In genomic region chr19:12792048-12792852, GRCh38 we compare ENCODE assay signal across 8 cellular contexts. TPM values are rescaled to one million over a fixed set of nuclear protein-coding genes. Genes with fewer than 3 reads are reported as not detected.
DNase-seq lines count a peak whose midpoint lies in the region; TF ChIP-seq lines count a peak whose summit lies in the region.

No MANE protein-coding gene starts in this region.

- H3K27ac Mint-ChIP-seq in HFFc6: peak overlapping the region; percentile 94
- no peak overlapping the region for H3K27ac Mint-ChIP-seq in neural progenitor cell
- peak overlapping the region; percentile 98 for H3K27ac Mint-ChIP-seq in type B pancreatic cell

- CTCF ChIA-PET in BJ (lab: Yijun Ruan, JAX): interaction anchor here (0.7 to 17.9 kb wide), 4 partner anchors 10 to 174 kb away, joined by 4 to 874 read pairs (median 4); partner anchors contain the start of gene HOOK2

- POLR2A ChIA-PET in BJ (lab: Charles Lee): interaction anchor here (0.6 to 3.6 kb wide), 6 partner anchors 10 to 354 kb away, joined by 3 to 16 read pairs (median 6); no protein-coding TSS in a partner anchor

- H3K79me2 ChIP-seq in neural progenitor cell (ENCODE audit: low read depth): no peaks in the 10 kb centered on the region

- H3K4me1 ChIP-seq in neural progenitor cell: peaks cover 37% of the 10 kb centered on the region

- no peak overlapping the region for H3K27ac ChIP-seq in neural progenitor cell

- H3K27me3 ChIP-seq in BJ (ENCODE audit: control insufficient read depth, insufficient read depth, low read length): no peaks in the 10 kb centered on the region
- peaks cover 39% of the 10 kb centered on the region for H3K27me3 ChIP-seq in neural progenitor cell

- no peak for TF ChIP-seq CTCF in BJ (IDR thresholded peaks at IDR 0.05; ENCODE audit: insufficient read depth, low read depth, low read length)
- no peak for TF ChIP-seq CTCF in HFFc6 (IDR thresholded peaks at IDR 0.05)
- no peak for TF ChIP-seq CTCF in foreskin fibroblast (IDR thresholded peaks at IDR 0.05; ENCODE audit: low read depth, low read length)
- TF ChIP-seq CTCF in neural progenitor cell (IDR thresholded peaks at IDR 0.05): no peak
- TF ChIP-seq CTCF in type B pancreatic cell (conservative IDR thresholded peaks at IDR 0.05): peak; percentile 10

- H3K36me3 Mint-ChIP-seq in HFFc6 (ENCODE audit: low read depth) (peaks cover 4% of the 10 kb centered on the region), neural progenitor cell (peaks cover 4% of the 10 kb centered on the region), type B pancreatic cell (peaks cover 5% of the 10 kb centered on the region)

- H3K9me3 Mint-ChIP-seq in HFFc6 (peaks cover 4% of the 10 kb centered on the region; the same call in 1 of the 2 replicates), neural progenitor cell (no peaks in the 10 kb centered on the region), type B pancreatic cell (no peaks in the 10 kb centered on the region)

- H3K4me1 Mint-ChIP-seq in HFFc6 (ENCODE audit: low read depth) (peaks cover 47% of the 10 kb centered on the region), neural progenitor cell (peaks cover 42% of the 10 kb centered on the region), type B pancreatic cell (ENCODE audit: unreplicated experiment) (peaks cover 39% of the 10 kb centered on the region)

- H3K9me3 ChIP-seq in neural progenitor cell (ENCODE audit: low read depth): no peaks in the 10 kb centered on the region

- H3K4me3 ChIP-seq in BJ (ENCODE audit: low read depth, low read length): peak overlapping the region; percentile 94
- peak overlapping the region; percentile 79 to 99 for H3K4me3 ChIP-seq in foreskin fibroblast (ENCODE audit: low read depth in 1 of 2, low read length in 2 of 2)
- peak overlapping the region; percentile 61 for H3K4me3 ChIP-seq in neural progenitor cell

- H3K9ac ChIP-seq in neural progenitor cell: no peak overlapping the region

- H3F3A ChIP-seq in neural progenitor cell (ENCODE audit: low read depth): peaks cover 73% of the 10 kb centered on the region

- H3K4me2 ChIP-seq in neural progenitor cell: peak overlapping the region; percentile 84

- H3K27me3 Mint-ChIP-seq in HFFc6 (ENCODE audit: insufficient read depth) (peaks cover 44% of the 10 kb centered on the region), neural progenitor cell (ENCODE audit: insufficient read depth, low read depth) (peaks cover 8% of the 10 kb centered on the region), type B pancreatic cell (no peaks in the 10 kb centered on the region)

- H3K4me3 Mint-ChIP-seq in HFFc6: peak overlapping the region; percentile 94
- H3K4me3 Mint-ChIP-seq in neural progenitor cell: peak overlapping the region; percentile 88
- H3K4me3 Mint-ChIP-seq in type B pancreatic cell: peak overlapping the region; percentile 94

- H2AFZ ChIP-seq in neural progenitor cell (replicated peaks): no peak overlapping the region

- H4K20me1 ChIP-seq in neural progenitor cell (ENCODE audit: low read depth): peaks cover 10% of the 10 kb centered on the region

- DNase-seq in BJ (ENCODE audit: low read depth) (no peak), HFFc6 (no peak), foreskin fibroblast (peak in 1 of 2 donors; percentile 73), neural progenitor cell (ENCODE audit: low spot score) (peak; percentile 76), type B pancreatic cell (ENCODE audit: extremely low spot score, unreplicated experiment) (no peak), NCI-H187 (lab: John Stamatoyannopoulos, UW) (no peak)
- DNase-seq in activated T-helper 9 cell treated with anti-CD3 and anti-CD28 coated beads, Interleukin-2, amount 50 U/mL, for 16 hours (ENCODE audit: low read depth): peak; percentile 67

- H3K36me3 ChIP-seq in BJ (ENCODE audit: control insufficient read depth, insufficient read depth, low read length): peaks cover 5% of the 10 kb centered on the region
- H3K36me3 ChIP-seq in neural progenitor cell: no peaks in the 10 kb centered on the region

TF ChIP-seq in PFSK-1, 5 proteins besides CTCF, POLR2A, EP300 and RAD21:
- TF ChIP-seq TAF1 (IDR thresholded peaks at IDR 0.05; ENCODE audit: borderline replicate concordance, insufficient read depth, low read length) (no peak), REST (IDR thresholded peaks at IDR 0.05; ENCODE audit: insufficient read depth in 1 of 2, low read depth in 2 of 2, low read length in 2 of 2) (peak in 1 of 2 experiments; percentile 15; a peak in 1 of 4 replicates), SIN3A (IDR thresholded peaks at IDR 0.05; ENCODE audit: borderline replicate concordance, insufficient read depth, low read length) (peak; percentile 19; the same call in 1 of the 2 replicates)

RNA-seq across cellular contexts. Expression of gene JUNB, which starts 1.0 kb away (rescaled TPM):
- 36.8 and 49.4 TPM in 2 replicates for polyA plus RNA-seq in BJ (2011; rRNA removed)
- 15.3 and 17.3 TPM in 2 replicates for polyA minus RNA-seq in BJ (2011; rRNA and poly(A)+ RNA removed)
- 10 to 100 TPM; 52.1 to 89.2 (median 83.8) TPM for total RNA-seq in HFFc6 (2021; fragmentation: NEBNext Ultra II Directional; extraction: Animal tissue kit (Norgen Biotek cat#: 25700))
- 172 TPM for polyA plus RNA-seq in PFSK-1 (2012; ENCODE audit: insufficient read length, low read depth)
- total RNA-seq in neural progenitor cell (ENCODE audit: low replicate concordance) (1.5 and 12.6 TPM in 2 replicates), type B pancreatic cell (ENCODE audit: low replicate concordance) (31.3 and 116 TPM in 2 replicates)

RNA-seq across cellular contexts. Expression of gene PRDX2, which starts 9.3 kb away (rescaled TPM):
- 165 and 267 TPM in 2 replicates for polyA plus RNA-seq in BJ (2011; rRNA removed)
- polyA minus RNA-seq in BJ (2011; rRNA and poly(A)+ RNA removed): 134 and 154 TPM in 2 replicates
- 100 to 1,000 TPM; 214 to 269 (median 229) TPM for total RNA-seq in HFFc6 (2021; fragmentation: NEBNext Ultra II Directional; extraction: Animal tissue kit (Norgen Biotek cat#: 25700))
- polyA plus RNA-seq in PFSK-1 (2012; ENCODE audit: insufficient read length, low read depth): 553 TPM
- total RNA-seq in neural progenitor cell (ENCODE audit: low replicate concordance): 463 and 727 TPM in 2 replicates
- 416 and 497 TPM in 2 replicates for total RNA-seq in type B pancreatic cell (ENCODE audit: low replicate concordance)

RNA-seq across cellular contexts. Expression of gene THSD8, which starts 9.6 kb away (rescaled TPM):
- polyA plus RNA-seq in BJ (2011; rRNA removed): 0.75 and 2.6 TPM in 2 replicates
- 4.6 and 5.3 TPM in 2 replicates for polyA minus RNA-seq in BJ (2011; rRNA and poly(A)+ RNA removed)
- total RNA-seq in HFFc6 (2021; fragmentation: NEBNext Ultra II Directional; extraction: Animal tissue kit (Norgen Biotek cat#: 25700)): 10 to 100 TPM; 14.1 to 30.3 (median 25.6) TPM
- polyA plus RNA-seq in PFSK-1 (2012; ENCODE audit: insufficient read length, low read depth): 9.4 TPM
- total RNA-seq in neural progenitor cell (ENCODE audit: low replicate concordance) (not detected in 2 replicates), type B pancreatic cell (ENCODE audit: low replicate concordance) (10.1 and 19.4 TPM in 2 replicates)

RNA-seq across cellular contexts. Expression of gene RNASEH2A, which starts 14.1 kb away (rescaled TPM):
- 19.9 and 30.3 TPM in 2 replicates for polyA plus RNA-seq in BJ (2011; rRNA removed)
- polyA minus RNA-seq in BJ (2011; rRNA and poly(A)+ RNA removed): 12.1 and 15.4 TPM in 2 replicates
- 10 to 100 TPM; 17.9 to 43.2 (median 37.7) TPM for total RNA-seq in HFFc6 (2021; fragmentation: NEBNext Ultra II Directional; extraction: Animal tissue kit (Norgen Biotek cat#: 25700))
- 25.0 TPM for polyA plus RNA-seq in PFSK-1 (2012; ENCODE audit: insufficient read length, low read depth)
- total RNA-seq in neural progenitor cell (ENCODE audit: low replicate concordance) (60.3 and 61.3 TPM in 2 replicates), type B pancreatic cell (ENCODE audit: low replicate concordance) (13.7 and 37.2 TPM in 2 replicates)

RNA-seq across cellular contexts. Expression of gene HOOK2, which starts 16.9 kb away (rescaled TPM):
- 6.3 and 10.4 TPM in 2 replicates for polyA plus RNA-seq in BJ (2011; rRNA removed)
- 7.0 and 8.1 TPM in 2 replicates for polyA minus RNA-seq in BJ (2011; rRNA and poly(A)+ RNA removed)
- 10 to 100 TPM; 10.5 to 13.8 (median 11.5) TPM for total RNA-seq in HFFc6 (2021; fragmentation: NEBNext Ultra II Directional; extraction: Animal tissue kit (Norgen Biotek cat#: 25700))
- polyA plus RNA-seq in PFSK-1 (2012; ENCODE audit: insufficient read length, low read depth): 31.8 TPM
- total RNA-seq in neural progenitor cell (ENCODE audit: low replicate concordance) (14.3 and 25.1 TPM in 2 replicates), type B pancreatic cell (ENCODE audit: low replicate concordance) (50.1 and 55.0 TPM in 2 replicates)

Comparison
In these comparisons a context has a peak if more than half of its experiments do, and no peak if none do; other contexts are left out.
1. DNase-seq: peak in activated T-helper 9 cell treated with anti-CD3 and anti-CD28 coated beads, Interleukin-2, amount 50 U/mL, for 16 hours (single experiment) and neural progenitor cell (single experiment); none in BJ (single experiment), HFFc6 (single experiment), type B pancreatic cell (single experiment) and NCI-H187 (0 of 2).
2. RNA of gene THSD8, which starts 9.6 kb away (total RNA-seq): 14.1 to 30.3 TPM in HFFc6 and 10.1 to 19.4 TPM in type B pancreatic cell; not detected in neural progenitor cell; every median in the first group is over 10 times any median in the second.
3. Peak in every context shown above with its lines, with median percentiles within 50 percentile points of each other: H3K4me3 ChIP-seq and H3K4me3 Mint-ChIP-seq.